1 cellular context compared by ENCODE assay signal in genomic region chr14:38207830-38208815, GRCh38.
A peak's percentile ranks its signal among the peaks of the same experiment; 100 is the strongest.
TF ChIP-seq lines count a peak whose summit lies in the region.

Gene SSTR1 (plus strand): TSS chr14:38207904. CDS start chr14:38209390, 1,486 bp downstream.

TF ChIP-seq in HepG2, 621 proteins besides CTCF, POLR2A, EP300 and RAD21 (continued from another document):
- TF ChIP-seq ZNF256 (CRISPR knock-in tag; conservative IDR thresholded peaks at IDR 0.05) (no peak), HBP1 (CRISPR knock-in tag; IDR thresholded peaks at IDR 0.05; ENCODE audit: low read depth) (no peak), SATB2 (CRISPR knock-in tag; IDR thresholded peaks at IDR 0.05) (no peak), ZNF350 (CRISPR knock-in tag; IDR thresholded peaks at IDR 0.05; ENCODE audit: borderline replicate concordance, low read depth) (0 out of 2 replicates have a peak, but pooled peaks have one; percentile 49), ZNF589 (CRISPR knock-in tag; conservative IDR thresholded peaks at IDR 0.05) (no peak), REL (CRISPR knock-in tag; conservative IDR thresholded peaks at IDR 0.05) (no peak), PPARG (CRISPR knock-in tag; conservative IDR thresholded peaks at IDR 0.05) (no peak), NFRKB (IDR thresholded peaks at IDR 0.05) (no peak), GLI4 (CRISPR knock-in tag; IDR thresholded peaks at IDR 0.05; ENCODE audit: borderline replicate concordance) (no peak), ZKSCAN5 (CRISPR knock-in tag; IDR thresholded peaks at IDR 0.05) (no peak), ZNF703 (CRISPR knock-in tag; IDR thresholded peaks at IDR 0.05; ENCODE audit: borderline replicate concordance) (no peak), FOXM1 (CRISPR knock-in tag; IDR thresholded peaks at IDR 0.05) (no peak), CC2D1A (CRISPR knock-in tag; IDR thresholded peaks at IDR 0.05) (no peak), AGO2 (optimal IDR thresholded peaks at IDR 0.05; ENCODE audit: low read depth, low read length) (no peak), ZBTB40 (IDR thresholded peaks at IDR 0.05) (no peak), ZBTB40 (CRISPR knock-in tag; IDR thresholded peaks at IDR 0.05) (no peak), FOXP4 (CRISPR knock-in tag; IDR thresholded peaks at IDR 0.05) (no peak), ELF1 (CRISPR knock-in tag; IDR thresholded peaks at IDR 0.05) (no peak)
- TF ChIP-seq, protein P1, sequence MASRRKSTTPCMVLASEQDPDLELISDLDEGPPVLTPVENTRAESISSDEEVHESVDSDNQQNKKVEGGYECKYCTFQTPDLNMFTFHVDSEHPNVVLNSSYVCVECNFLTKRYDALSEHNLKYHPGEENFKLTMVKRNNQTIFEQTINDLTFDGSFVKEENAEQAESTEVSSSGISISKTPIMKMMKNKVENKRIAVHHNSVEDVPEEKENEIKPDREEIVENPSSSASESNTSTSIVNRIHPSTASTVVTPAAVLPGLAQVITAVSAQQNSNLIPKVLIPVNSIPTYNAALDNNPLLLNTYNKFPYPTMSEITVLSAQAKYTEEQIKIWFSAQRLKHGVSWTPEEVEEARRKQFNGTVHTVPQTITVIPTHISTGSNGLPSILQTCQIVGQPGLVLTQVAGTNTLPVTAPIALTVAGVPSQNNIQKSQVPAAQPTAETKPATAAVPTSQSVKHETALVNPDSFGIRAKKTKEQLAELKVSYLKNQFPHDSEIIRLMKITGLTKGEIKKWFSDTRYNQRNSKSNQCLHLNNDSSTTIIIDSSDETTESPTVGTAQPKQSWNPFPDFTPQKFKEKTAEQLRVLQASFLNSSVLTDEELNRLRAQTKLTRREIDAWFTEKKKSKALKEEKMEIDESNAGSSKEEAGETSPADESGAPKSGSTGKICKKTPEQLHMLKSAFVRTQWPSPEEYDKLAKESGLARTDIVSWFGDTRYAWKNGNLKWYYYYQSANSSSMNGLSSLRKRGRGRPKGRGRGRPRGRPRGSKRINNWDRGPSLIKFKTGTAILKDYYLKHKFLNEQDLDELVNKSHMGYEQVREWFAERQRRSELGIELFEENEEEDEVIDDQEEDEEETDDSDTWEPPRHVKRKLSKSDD (CRISPR knock-in tag; IDR thresholded peaks at IDR 0.05; ENCODE audit: low read depth) = no peak
